ENCODE assay signal across 25 cellular contexts in genomic region chr11:45501980-45502545, GRCh38.
"Had no signal": no experiment of that assay in that cellular context is flagged by ENCODE, and none has a peak within 500 bp of the region (broad histone marks: within the 10 kb centered on the region; RNA-seq: fewer than 3 reads in every experiment).

No MANE protein-coding gene starts in this region.

- H3K36me3 Mint-ChIP-seq: activated naive CD4-positive, alpha-beta T cell treated with anti-CD3 and anti-CD28 coated beads, Interleukin-2, amount 10 ng/mL, durations not matched to agents 7 days and 5 days; immature natural killer cell; T-cell had no signal

- DNase-seq: activated CD4-positive, alpha-beta T cell treated with anti-CD3 and anti-CD28 coated beads, Interleukin-2, amount 10 ng/mL, durations not matched to agents 24 days and 14 days; activated CD8-positive, alpha-beta T cell treated with anti-CD3 and anti-CD28 coated beads for 36 hours; activated effector memory CD4-positive, alpha-beta T cell treated with Interleukin-2 at 50 U/mL for 16 hours; activated naive CD4-positive, alpha-beta T cell treated with anti-CD3 and anti-CD28 coated beads, Interleukin-2, amount 10 ng/mL, durations not matched to agents 7 days and 5 days; activated naive CD8-positive, alpha-beta T cell treated with anti-CD3 and anti-CD28 coated beads, Interleukin-2, amount 50 U/mL, for 24 hours; activated T-cell treated with anti-CD3 and anti-CD28 coated beads, Interleukin-2, amount 50 U/mL, for 48 hours; anterior cingulate cortex; colonic mucosa; effector CD4-positive, alpha-beta T cell; gastrocnemius medialis; heart left ventricle; immature natural killer cell; left ventricle myocardium superior; naive thymus-derived CD8-positive, alpha-beta T cell; occipital lobe; right cardiac atrium; stimulated activated CD4-positive, alpha-beta T cell treated with anti-CD3 and anti-CD28 coated beads, Interleukin-4, amount 100 ng/mL, for 1 hour; stimulated activated naive CD8-positive, alpha-beta T cell treated with anti-CD3 and anti-CD28 coated beads, Interleukin-15, amount 100 ng/mL, for 72 hours; T-cell; transverse colon had no signal

- H3K9me3 Mint-ChIP-seq: activated CD4-positive, alpha-beta T cell treated with anti-CD3 and anti-CD28 coated beads, Interleukin-2, amount 10 ng/mL, durations not matched to agents 24 days and 14 days; activated naive CD4-positive, alpha-beta T cell treated with anti-CD3 and anti-CD28 coated beads, Interleukin-2, amount 10 ng/mL, durations not matched to agents 7 days and 5 days; central memory CD8-positive, alpha-beta T cell had no signal

- H3K4me1 Mint-ChIP-seq: activated CD4-positive, alpha-beta T cell treated with anti-CD3 and anti-CD28 coated beads, Interleukin-2, amount 10 ng/mL, durations not matched to agents 24 days and 14 days; activated naive CD4-positive, alpha-beta T cell treated with anti-CD3 and anti-CD28 coated beads, Interleukin-2, amount 10 ng/mL, durations not matched to agents 7 days and 5 days; activated naive CD8-positive, alpha-beta T cell treated with anti-CD3 and anti-CD28 coated beads, Interleukin-2, amount 50 U/mL, for 24 hours; central memory CD8-positive, alpha-beta T cell; immature natural killer cell; memory B cell; naive thymus-derived CD8-positive, alpha-beta T cell; stimulated activated naive CD8-positive, alpha-beta T cell treated with anti-CD3 and anti-CD28 coated beads, Interleukin-15, amount 100 ng/mL, for 72 hours; T-cell had no signal

- H3K27me3 ChIP-seq: colonic mucosa, heart left ventricle, suprapubic skin, vagina had no signal

- H3K4me1 ChIP-seq: colonic mucosa, gastrocnemius medialis, suprapubic skin, transverse colon, vagina had no signal

- H3K9me3 ChIP-seq: colonic mucosa, gastrocnemius medialis, suprapubic skin, transverse colon, vagina had no signal

- H3K4me3 ChIP-seq: colonic mucosa, gastrocnemius medialis, heart left ventricle, suprapubic skin, transverse colon, vagina had no signal

- H3K27ac Mint-ChIP-seq: activated CD4-positive, alpha-beta T cell treated with anti-CD3 and anti-CD28 coated beads, Interleukin-2, amount 10 ng/mL, durations not matched to agents 24 days and 14 days; activated CD8-positive, alpha-beta T cell treated with anti-CD3 and anti-CD28 coated beads for 36 hours; activated naive CD4-positive, alpha-beta T cell treated with anti-CD3 and anti-CD28 coated beads, Interleukin-2, amount 10 ng/mL, durations not matched to agents 7 days and 5 days; activated naive CD8-positive, alpha-beta T cell treated with anti-CD3 and anti-CD28 coated beads, Interleukin-2, amount 50 U/mL, for 24 hours; immature natural killer cell; memory B cell; naive thymus-derived CD8-positive, alpha-beta T cell; progenitor cell of endocrine pancreas; stimulated activated naive CD8-positive, alpha-beta T cell treated with anti-CD3 and anti-CD28 coated beads, Interleukin-15, amount 100 ng/mL, for 72 hours; T-cell had no signal

- H3K27ac ChIP-seq: colonic mucosa, gastrocnemius medialis, heart left ventricle, suprapubic skin, transverse colon, vagina had no signal

- H3K4me3 Mint-ChIP-seq: activated CD4-positive, alpha-beta T cell treated with anti-CD3 and anti-CD28 coated beads, Interleukin-2, amount 10 ng/mL, durations not matched to agents 24 days and 14 days; activated CD8-positive, alpha-beta T cell treated with anti-CD3 and anti-CD28 coated beads for 36 hours; activated naive CD4-positive, alpha-beta T cell treated with anti-CD3 and anti-CD28 coated beads, Interleukin-2, amount 10 ng/mL, durations not matched to agents 7 days and 5 days; activated naive CD8-positive, alpha-beta T cell treated with anti-CD3 and anti-CD28 coated beads, Interleukin-2, amount 50 U/mL, for 24 hours; central memory CD8-positive, alpha-beta T cell; immature natural killer cell; memory B cell; naive thymus-derived CD8-positive, alpha-beta T cell; stimulated activated naive CD8-positive, alpha-beta T cell treated with anti-CD3 and anti-CD28 coated beads, Interleukin-15, amount 100 ng/mL, for 72 hours; T-cell had no signal

- H3K36me3 ChIP-seq: colonic mucosa, gastrocnemius medialis, heart left ventricle, suprapubic skin, transverse colon, vagina had no signal
